Comparison of ENCODE assay signal across 27 cellular contexts in genomic region chr5:144979516-144980264, GRCh38.
"Had no signal": no experiment of that assay in that cellular context is flagged by ENCODE, and none has a peak within 500 bp of the region (broad histone marks: within the 10 kb centered on the region; RNA-seq: fewer than 3 reads in every experiment).

No MANE protein-coding gene starts in this region.

- H3K4me1 ChIP-seq: gastrocnemius medialis, left lung, neural progenitor cell, parathyroid adenoma, prostate gland, right atrium auricular region, sigmoid colon, testis, tibial artery had no signal

- H3K36me3 Mint-ChIP-seq: naive thymus-derived CD4-positive, alpha-beta T cell; stimulated activated effector memory CD8-positive, alpha-beta T cell treated with anti-CD3 and anti-CD28 coated beads, Interleukin-12 subunit alpha, Interleukin-12 subunit beta, amount 100 ng/mL, for 72 hours; type B pancreatic cell had no signal

- DNase-seq: dorsolateral prefrontal cortex; effector CD4-positive, alpha-beta T cell; foreskin fibroblast; gastrocnemius medialis; head of caudate nucleus; kidney; left lung; mesenchymal stem cell; midbrain; naive thymus-derived CD4-positive, alpha-beta T cell; sigmoid colon; stimulated activated CD4-positive, alpha-beta T cell treated with anti-CD3 and anti-CD28 coated beads, Interleukin-2, amount 100 ng/mL, for 24 hours; stimulated activated CD4-positive, alpha-beta T cell treated with anti-CD3 and anti-CD28 coated beads, Interleukin-4, amount 100 ng/mL, for 24 hours; stimulated activated naive CD8-positive, alpha-beta T cell treated with anti-CD3 and anti-CD28 coated beads, Interleukin-15, Interleukin-2, amounts not matched to agents 100 U/mL and 50 U/mL, for 24 hours; substantia nigra; testis; tibial artery had no signal

- H2AFZ ChIP-seq: neural progenitor cell, parathyroid adenoma had no signal

- H3K9me3 ChIP-seq: gastrocnemius medialis, prostate gland, right atrium auricular region, sigmoid colon, testis, tibial artery had no signal

- ATAC-seq: esophagus mucosa; gastrocnemius medialis; left lung; naive thymus-derived CD4-positive, alpha-beta T cell; stimulated activated effector memory CD8-positive, alpha-beta T cell treated with anti-CD3 and anti-CD28 coated beads, Interleukin-12 subunit alpha, Interleukin-12 subunit beta, amount 100 ng/mL, for 72 hours; stimulated activated naive CD8-positive, alpha-beta T cell treated with anti-CD3 and anti-CD28 coated beads, Interleukin-15, Interleukin-2, amounts not matched to agents 100 U/mL and 50 U/mL, for 24 hours had no signal

- H3K27me3 Mint-ChIP-seq: naive thymus-derived CD4-positive, alpha-beta T cell; type B pancreatic cell had no signal

- H3K36me3 ChIP-seq: gastrocnemius medialis, left lung, neural progenitor cell, prostate gland, right atrium auricular region, sigmoid colon, tibial artery had no signal

- H3K4me1 Mint-ChIP-seq: naive thymus-derived CD4-positive, alpha-beta T cell; nephron; neural progenitor cell; stimulated activated effector memory CD8-positive, alpha-beta T cell treated with anti-CD3 and anti-CD28 coated beads, Interleukin-12 subunit alpha, Interleukin-12 subunit beta, amount 100 ng/mL, for 72 hours had no signal

- H3K4me3 ChIP-seq: dorsolateral prefrontal cortex, gastrocnemius medialis, left lung, neural progenitor cell, prostate gland, right atrium auricular region, sigmoid colon, testis, tibial artery had no signal

- H3K9ac ChIP-seq: neural progenitor cell, parathyroid adenoma had no signal

- H3K4me2 ChIP-seq: neural progenitor cell had no signal

- H3K4me3 Mint-ChIP-seq: naive thymus-derived CD4-positive, alpha-beta T cell; nephron; neural progenitor cell; stimulated activated effector memory CD8-positive, alpha-beta T cell treated with anti-CD3 and anti-CD28 coated beads, Interleukin-12 subunit alpha, Interleukin-12 subunit beta, amount 100 ng/mL, for 72 hours; type B pancreatic cell had no signal

- H3K79me2 ChIP-seq: parathyroid adenoma had no signal

- H3K27ac ChIP-seq: dorsolateral prefrontal cortex, epithelial cell of prostate, gastrocnemius medialis, left lung, neural progenitor cell, parathyroid adenoma, prostate gland, right atrium auricular region, sigmoid colon, testis, tibial artery had no signal

- FAIRE-seq: colon, kidney had no signal

- H3K27ac Mint-ChIP-seq: naive thymus-derived CD4-positive, alpha-beta T cell; neural progenitor cell; stimulated activated effector memory CD8-positive, alpha-beta T cell treated with anti-CD3 and anti-CD28 coated beads, Interleukin-12 subunit alpha, Interleukin-12 subunit beta, amount 100 ng/mL, for 72 hours; type B pancreatic cell had no signal

- H3K27me3 ChIP-seq: dorsolateral prefrontal cortex, gastrocnemius medialis, left lung, neural progenitor cell, right atrium auricular region, sigmoid colon, testis, tibial artery had no signal
